8 cellular contexts compared by ENCODE assay signal in the genomic region with DNA sequence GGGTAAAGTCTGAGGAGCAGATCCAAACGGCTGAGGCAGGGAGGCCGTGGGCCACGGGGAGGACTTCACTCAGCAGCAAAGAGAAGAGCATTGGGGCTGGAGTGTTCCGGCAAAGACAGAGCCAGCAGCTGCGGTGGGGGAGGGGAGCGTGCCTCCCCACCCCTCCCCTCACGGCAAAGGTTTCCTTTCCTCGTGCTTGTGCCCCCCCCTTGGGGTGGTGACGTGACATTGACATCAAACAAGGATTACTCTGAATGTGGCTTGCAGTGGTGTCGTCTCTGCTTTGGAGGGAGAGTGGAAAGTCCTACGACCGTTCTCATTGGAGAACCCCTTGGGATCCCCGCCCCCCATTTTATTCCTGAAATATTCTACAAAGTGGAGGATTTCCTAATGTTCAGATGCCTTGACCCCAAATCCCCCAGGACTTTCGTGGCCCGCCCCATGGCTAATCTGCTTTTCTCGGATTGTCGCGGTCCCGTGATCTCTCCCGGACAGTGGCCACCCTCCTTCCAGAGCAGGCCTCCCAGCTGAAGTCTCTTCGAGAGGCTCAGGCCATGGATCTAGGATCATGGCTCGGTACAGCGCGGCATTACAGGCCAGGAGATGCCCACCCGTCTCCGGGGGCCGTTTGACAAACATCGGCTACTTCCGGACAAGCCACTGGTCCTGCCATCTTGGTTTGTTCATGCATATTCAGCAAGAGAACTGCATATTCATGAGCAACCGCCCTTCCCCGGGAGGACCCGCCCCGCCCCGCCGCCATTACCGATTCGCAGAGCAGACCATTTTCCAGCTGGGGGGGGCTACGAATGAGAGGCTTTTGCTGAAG. TPM values are rescaled to one million over a fixed set of nuclear protein-coding genes. Genes with fewer than 3 reads are reported as not detected.
DNase-seq lines count a peak whose midpoint lies in the region; ATAC-seq, FAIRE-seq and TF ChIP-seq lines count a peak whose summit lies in the region.

No MANE protein-coding gene starts in this region.

- no peak for FAIRE-seq in kidney (lab: Jason Lieb, UNC)

- H3K36me3 ChIP-seq in kidney (ENCODE audit: control insufficient read depth in 1 of 2, insufficient read depth in 2 of 2, low read length in 2 of 2) = no peaks in the 10 kb centered on the region

- TF ChIP-seq CTCF in kidney (IDR thresholded peaks at IDR 0.05; ENCODE audit: borderline replicate concordance, extremely low read depth, insufficient read depth) = no peak

- DNase-seq in AG08396 (ENCODE audit: low spot score) (peak; percentile 86), NCI-H510A (lab: John Stamatoyannopoulos, UW) (peak; percentile 91), cerebellum (ENCODE audit: low spot score) (peak; percentile 96), kidney (peak; percentile 98)
- peak; percentile 82 to 94 for DNase-seq in activated CD4-positive, alpha-beta T cell treated with anti-CD3 and anti-CD28 coated beads for 24 hours (ENCODE audit: low read depth in 2 of 2)
- peak; percentile 86 to 92 (median 91) for DNase-seq in stimulated activated CD4-positive, alpha-beta T cell treated with anti-CD3 and anti-CD28 coated beads, Interleukin-12 subunit alpha, Interleukin-12 subunit beta, amount 100 ng/mL, for 48 hours (ENCODE audit: low read depth in 2 of 3, low spot score in 1 of 3)

- H3K9me3 ChIP-seq in kidney (ENCODE audit: control insufficient read depth in 1 of 2, low read length in 2 of 2) = no peaks in the 10 kb centered on the region

- peak overlapping the region; percentile 69 to 99 for H3K9ac ChIP-seq in kidney (ENCODE audit: low read length in 2 of 2)

- TF ChIP-seq POLR2A in GM19193 (IDR thresholded peaks at IDR 0.05; ENCODE audit: extremely low read depth, insufficient read depth, insufficient read length) = peak; percentile 9

- H3K4me1 ChIP-seq in kidney (ENCODE audit: control insufficient read depth in 1 of 2, insufficient read depth in 1 of 2, low read depth in 1 of 2, low read length in 2 of 2) = peaks cover 5 to 24% of the 10 kb centered on the region in 2 donors

- H3K27ac ChIP-seq in kidney (ENCODE audit: low read depth in 2 of 2, low read length in 2 of 2) = peak overlapping the region; percentile 100

- H3K4me3 ChIP-seq in kidney (ENCODE audit: low read length in 2 of 2) = peak overlapping the region; percentile 92 to 96

- intact Hi-C loops in kidney (cut with DNase I) = no loop called here

- peak; percentile 33 for ATAC-seq in HG03432 (IDR thresholded peaks at IDR 0.05; ENCODE audit: unreplicated experiment)

RNA-seq across cellular contexts. Expression of a gene that starts 0.7 kb away (rescaled TPM):
- 79.8 TPM for total RNA-seq in cerebellum
- 133 TPM for total RNA-seq in kidney
- polyA plus RNA-seq in kidney (ENCODE audit: insufficient read depth, low read depth, low replicate concordance) = 18.6 TPM

RNA-seq across cellular contexts. Expression of a gene that starts 2.2 kb away (rescaled TPM):
- total RNA-seq in cerebellum (not detected), kidney (not detected)
- not detected for polyA plus RNA-seq in kidney (ENCODE audit: insufficient read depth, low read depth, low replicate concordance)

RNA-seq across cellular contexts. Expression of a gene that starts 4.0 kb away (rescaled TPM):
- 17.1 TPM for total RNA-seq in cerebellum
- 64.8 TPM for total RNA-seq in kidney
- polyA plus RNA-seq in kidney (ENCODE audit: insufficient read depth, low read depth, low replicate concordance) = 23.2 TPM

RNA-seq across cellular contexts. Expression of a gene that starts 38.6 kb away (rescaled TPM):
- total RNA-seq in cerebellum (12.5 TPM), kidney (11.9 TPM)
- 19.3 TPM for polyA plus RNA-seq in kidney (ENCODE audit: insufficient read depth, low read depth, low replicate concordance)

RNA-seq across cellular contexts. Expression of a gene that starts 44.1 kb away (rescaled TPM):
- total RNA-seq in cerebellum (7.3 TPM), kidney (1.4 TPM)
- 7.7 TPM for polyA plus RNA-seq in kidney (ENCODE audit: insufficient read depth, low read depth, low replicate concordance)

Comparison
In these comparisons a context has a peak if more than half of its experiments do, and no peak if none do; other contexts are left out.
1. Peak in every context shown above with its lines: DNase-seq, ATAC-seq, H3K4me3 ChIP-seq and H3K27ac ChIP-seq.